In genomic region chr12:104303538-104304151, GRCh38 we compare ENCODE assay signal across 8 cellular contexts. TPM values are rescaled to one million over a fixed set of nuclear protein-coding genes. Genes with fewer than 3 reads are reported as not detected.
DNase-seq lines count a peak whose midpoint lies in the region; ATAC-seq and TF ChIP-seq lines count a peak whose summit lies in the region.

Gene EID3, plus strand, starts transcription at chr12:104303739. Its CDS starts 196 bp downstream, at chr12:104303935.

- DNase-seq in AG09309 (ENCODE audit: low read depth) (no peak), HS-5 (ENCODE audit: low read depth) (peak; percentile 53), epithelial cell of proximal tubule (ENCODE audit: low read depth) (no peak), middle frontal gyrus (ENCODE audit: extremely low spot score, low spot score) (peak; percentile 78), NCI-H2171 (lab: John Stamatoyannopoulos, UW) (no peak)
- peak; percentile 95 for DNase-seq in activated T-cell treated with anti-CD3 and anti-CD28 coated beads, Interleukin-2, amount 50 U/mL, for 1 hour
- DNase-seq in stimulated activated CD8-positive, alpha-beta memory T cell treated with anti-CD3 and anti-CD28 coated beads, Interleukin-15, amount 100 ng/mL, for 48 hours (ENCODE audit: low read depth in 2 of 2), result peak; percentile 84 to 87

- peak; percentile 91 for ATAC-seq in GM19452 (IDR thresholded peaks at IDR 0.05; ENCODE audit: unreplicated experiment)

- H3K4me3 ChIP-seq in AG09309 (ENCODE audit: control insufficient read depth, low read depth, low read length) (peak within 1 kb of the TSS; percentile 45), epithelial cell of proximal tubule (ENCODE audit: low read depth, low read length) (peak within 1 kb of the TSS; percentile 57)

- no peak for TF ChIP-seq CTCF in AG09309 (IDR thresholded peaks at IDR 0.05; ENCODE audit: control insufficient read depth, insufficient read depth, low read depth, low read length, missing control alignments)
- no peak for TF ChIP-seq CTCF in epithelial cell of proximal tubule (conservative IDR thresholded peaks at IDR 0.05; ENCODE audit: low read depth, low read length)

RNA-seq across cellular contexts. Expression of gene EID3, which starts in this region (rescaled TPM):
- total RNA-seq in epithelial cell of proximal tubule, result 1.1 and 1.3 TPM in 2 replicates

Comparison
In these comparisons a context has a peak if more than half of its experiments do, and no peak if none do; other contexts are left out.
1. DNase-seq: peak in HS-5 (single experiment), activated T-cell treated with anti-CD3 and anti-CD28 coated beads, Interleukin-2, amount 50 U/mL, for 1 hour (single experiment), middle frontal gyrus (single experiment) and stimulated activated CD8-positive, alpha-beta memory T cell treated with anti-CD3 and anti-CD28 coated beads, Interleukin-15, amount 100 ng/mL, for 48 hours (2 of 2); none in AG09309 (single experiment), epithelial cell of proximal tubule (single experiment) and NCI-H2171 (single experiment).